18 cellular contexts compared by ENCODE assay signal in genomic region chr21:46131721-46132651, GRCh38. TPM values are rescaled to one million over a fixed set of nuclear protein-coding genes. Genes with fewer than 3 reads are reported as not detected.
"Had no signal": no experiment of that assay in that cellular context is flagged by ENCODE, and none has a peak within 500 bp of the region (broad histone marks: within the 10 kb centered on the region; RNA-seq: fewer than 3 reads in every experiment).

No MANE protein-coding gene starts in this region.

- H3K36me3 ChIP-seq: adrenal gland, ovary, WERI-Rb-1 had no signal

- ATAC-seq: activated naive CD4-positive, alpha-beta T cell treated with anti-CD3 and anti-CD28 coated beads, Interleukin-2, amount 50 U/mL, for 72 hours; activated T-cell treated with anti-CD3 and anti-CD28 coated beads, Interleukin-2, amount 50 U/mL, for 72 hours; esophagus mucosa; left colon; naive thymus-derived CD8-positive, alpha-beta T cell had no signal

- H3K27ac ChIP-seq: adrenal gland, thoracic aorta, WERI-Rb-1 had no signal

- H3K4me3 ChIP-seq: adrenal gland, ovary, thoracic aorta had no signal

- DNase-seq: activated CD4-positive, alpha-beta T cell treated with anti-CD3 and anti-CD28 coated beads for 1 hour; activated CD4-positive, alpha-beta T cell treated with anti-CD3 and anti-CD28 coated beads, Interleukin-2, amount 50 U/mL, for 4 hours; activated gamma-delta T cell; activated T-cell treated with anti-CD3 and anti-CD28 coated beads, Interleukin-2, amount 50 U/mL, for 72 hours; adrenal gland; effector CD8-positive, alpha-beta T cell; left colon; naive thymus-derived CD8-positive, alpha-beta T cell; stimulated activated CD4-positive, alpha-beta T cell treated with anti-CD3 and anti-CD28 coated beads, Interleukin-2, amount 100 ng/mL, for 24 hours; SW 1271; T-helper 2 cell; WERI-Rb-1 had no signal

- FAIRE-seq: bronchial epithelial cell, islet of Langerhans had no signal

- H3K27me3 ChIP-seq: adrenal gland, ovary had no signal

- H3K9me3 ChIP-seq: adrenal gland, ovary, thoracic aorta had no signal

RNA-seq across cellular contexts. Expression of gene FTCD, which starts 23.4 kb away (rescaled TPM):
- total RNA-seq: bronchial epithelial cell had no signal
- polyA plus RNA-seq: naive thymus-derived CD8-positive, alpha-beta T cell had no signal
